Comparison of ENCODE assay signal across 1 cellular context in the genomic region with DNA sequence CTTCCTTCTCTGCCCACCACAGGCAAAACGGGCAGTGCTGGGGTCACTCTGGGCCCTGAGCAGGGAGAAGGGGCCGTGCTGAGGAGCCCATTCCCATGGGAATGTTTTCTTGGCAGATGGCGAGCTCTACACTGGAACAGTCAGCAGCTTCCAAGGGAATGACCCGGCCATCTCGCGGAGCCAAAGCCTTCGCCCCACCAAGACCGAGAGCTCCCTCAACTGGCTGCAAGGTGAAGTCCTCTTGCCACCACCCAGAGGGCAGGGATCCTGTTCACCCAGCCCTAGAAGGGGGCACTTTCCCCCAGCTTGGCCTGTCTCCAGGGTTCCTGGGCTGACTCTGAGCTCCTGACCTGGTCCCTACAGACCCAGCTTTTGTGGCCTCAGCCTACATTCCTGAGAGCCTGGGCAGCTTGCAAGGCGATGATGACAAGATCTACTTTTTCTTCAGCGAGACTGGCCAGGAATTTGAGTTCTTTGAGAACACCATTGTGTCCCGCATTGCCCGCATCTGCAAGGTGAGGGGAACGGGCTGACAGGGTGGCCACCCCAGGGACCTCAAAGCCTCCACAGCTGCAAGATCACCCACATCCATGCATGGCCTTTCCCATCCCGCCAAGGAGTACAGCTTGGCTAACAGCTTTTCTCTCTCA.
TF ChIP-seq lines count a peak whose summit lies in the region.

No MANE protein-coding gene starts in this region.

TF ChIP-seq in H1, 55 proteins besides CTCF, POLR2A, EP300 and RAD21:
- TF ChIP-seq CHD1 (IDR thresholded peaks at IDR 0.05; ENCODE audit: low read depth, low read length) (no peak), SIX5 (IDR thresholded peaks at IDR 0.05; ENCODE audit: low read depth, low read length) (no peak), SIN3A (conservative IDR thresholded peaks at IDR 0.05 in 1 of 2, IDR thresholded peaks at IDR 0.05 in 1 of 2; ENCODE audit: low read depth in 1 of 2, low read length in 2 of 2) (peak in 1 of 2 experiments; percentile 66; a peak in 1 of 4 replicates), MAFK (IDR thresholded peaks at IDR 0.05; ENCODE audit: low read depth, low read length) (no peak; the same call in 1 of the 2 replicates), TAF1 (IDR thresholded peaks at IDR 0.05; ENCODE audit: low read depth, low read length) (no peak), GTF2F1 (IDR thresholded peaks at IDR 0.05; ENCODE audit: borderline replicate concordance, low read depth, low read length) (no peak), BCL11A (IDR thresholded peaks at IDR 0.05; ENCODE audit: low read depth in 2 of 2, low read length in 2 of 2) (no peak), SP1 (IDR thresholded peaks at IDR 0.05; ENCODE audit: low read depth, low read length) (no peak), CREB1 (IDR thresholded peaks at IDR 0.05) (no peak), MAX (IDR thresholded peaks at IDR 0.05) (no peak), HDAC6 (IDR thresholded peaks at IDR 0.05; ENCODE audit: low read depth, low read length) (no peak), GABPA (IDR thresholded peaks at IDR 0.05; ENCODE audit: borderline replicate concordance, insufficient read depth, low read length) (peak; percentile 54; the same call in 1 of the 2 replicates), NANOG (IDR thresholded peaks at IDR 0.05; ENCODE audit: insufficient read depth, low read depth, low read length, poor library complexity, severe bottlenecking) (no peak), YY1 (IDR thresholded peaks at IDR 0.05; ENCODE audit: low read depth, low read length) (0 out of 2 replicates have a peak, but pooled peaks have one; percentile 42)
- TF ChIP-seq, protein P1, sequence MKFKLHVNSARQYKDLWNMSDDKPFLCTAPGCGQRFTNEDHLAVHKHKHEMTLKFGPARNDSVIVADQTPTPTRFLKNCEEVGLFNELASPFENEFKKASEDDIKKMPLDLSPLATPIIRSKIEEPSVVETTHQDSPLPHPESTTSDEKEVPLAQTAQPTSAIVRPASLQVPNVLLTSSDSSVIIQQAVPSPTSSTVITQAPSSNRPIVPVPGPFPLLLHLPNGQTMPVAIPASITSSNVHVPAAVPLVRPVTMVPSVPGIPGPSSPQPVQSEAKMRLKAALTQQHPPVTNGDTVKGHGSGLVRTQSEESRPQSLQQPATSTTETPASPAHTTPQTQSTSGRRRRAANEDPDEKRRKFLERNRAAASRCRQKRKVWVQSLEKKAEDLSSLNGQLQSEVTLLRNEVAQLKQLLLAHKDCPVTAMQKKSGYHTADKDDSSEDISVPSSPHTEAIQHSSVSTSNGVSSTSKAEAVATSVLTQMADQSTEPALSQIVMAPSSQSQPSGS (IDR thresholded peaks at IDR 0.05; ENCODE audit: low read length) = no peak
